1 cellular context compared by ENCODE assay signal in genomic region chr11:68839953-68840641, GRCh38.
TF ChIP-seq lines count a peak whose summit lies in the region.

No MANE protein-coding gene starts in this region.

TF ChIP-seq in WTC11, 78 proteins besides CTCF, POLR2A, EP300 and RAD21 (continued from another document):
- no peak for TF ChIP-seq ZSCAN18 (CRISPR knock-in tag; IDR thresholded peaks at IDR 0.05)
